Comparison of ENCODE assay signal across 8 cellular contexts in genomic region chr16:27367463-27368357, GRCh38. TPM values are rescaled to one million over a fixed set of nuclear protein-coding genes. Genes with fewer than 3 reads are reported as not detected.
DNase-seq lines count a peak whose midpoint lies in the region; ATAC-seq and TF ChIP-seq lines count a peak whose summit lies in the region.

No MANE protein-coding gene starts in this region.

- peak; percentile 65 for ATAC-seq in GM21825 (IDR thresholded peaks at IDR 0.05; ENCODE audit: unreplicated experiment)

- 31 to 43% (median 35%) methylated on average over 23 to 27 of the region's 27 CpGs for WGBS in adrenal gland, 4 donors

- H3K4me3 ChIP-seq in adrenal gland, result peak overlapping the region in 1 of 4 donors; percentile 1
- H3K4me3 ChIP-seq in left ventricle myocardium inferior, result peak overlapping the region; percentile 51

- TF ChIP-seq CTCF in adrenal gland (IDR thresholded peaks at IDR 0.05) (peak; percentile 47 to 83 (median 73)), left ventricle myocardium inferior (IDR thresholded peaks at IDR 0.05; ENCODE audit: borderline replicate concordance) (peak; percentile 91)

- peak; percentile 84 for DNase-seq in GF-D8 (lab: John Stamatoyannopoulos, UW)
- DNase-seq in Kasumi-1 (lab: John Stamatoyannopoulos, UW), result peak; percentile 44 to 56
- peak; percentile 75 to 87 (median 85) for DNase-seq in T-helper 1 cell
- DNase-seq in adrenal gland, result peak; percentile 72 to 85 (median 78)
- DNase-seq in left ventricle myocardium inferior, result peak; percentile 83
- DNase-seq in retina, result peak; percentile 35
- DNase-seq in NCI-H1930 (lab: John Stamatoyannopoulos, UW), result no peak

- H3K36me3 ChIP-seq in adrenal gland (replicated peaks in 1 of 2) (peaks cover 0 to 16% of the 10 kb centered on the region in 2 donors), left ventricle myocardium inferior (peaks cover 8% of the 10 kb centered on the region)

- H3K4me1 ChIP-seq in adrenal gland (replicated peaks in 1 of 2) (peaks cover 0 to 12% of the 10 kb centered on the region in 2 donors), left ventricle myocardium inferior (peaks cover 14% of the 10 kb centered on the region)

- TF ChIP-seq POLR2A in adrenal gland (IDR thresholded peaks at IDR 0.05), result no peak

- H3K27me3 ChIP-seq in adrenal gland (no peaks in the 10 kb centered on the region), left ventricle myocardium inferior (ENCODE audit: low read depth) (no peaks in the 10 kb centered on the region)

- H3K9me3 ChIP-seq in adrenal gland (replicated peaks in 1 of 3) (no peaks in the 10 kb centered on the region), left ventricle myocardium inferior (replicated peaks) (no peaks in the 10 kb centered on the region)

- intact Hi-C loops in adrenal gland (cut with DNase I) (loop anchor here in 1 of 2 donors (5.0 kb wide), 1 partner anchor 130 kb away; no protein-coding TSS in a partner anchor), left ventricle myocardium inferior (cut with micrococcal nuclease) (no loop called here)

- H3K27ac ChIP-seq in adrenal gland (peak overlapping the region in 4 of 5 donors; percentile 10 to 61 (median 48)), left ventricle myocardium inferior (replicated peaks) (peak overlapping the region; percentile 70)

RNA-seq across cellular contexts. Expression of gene IL21R, which starts 34.3 kb away (rescaled TPM):
- total RNA-seq in adrenal gland (1 to 10 TPM in 1 of 8 donors, under 1 TPM in 6, not detected in 1; 0.14 to 2.6 (median 0.46) TPM), left ventricle myocardium inferior (0.05 TPM)
- polyA plus RNA-seq in adrenal gland, result under 1 TPM; 0.08 to 0.55 (median 0.17) TPM

RNA-seq across cellular contexts. Expression of gene IL4R, which starts 53.9 kb away (rescaled TPM):
- total RNA-seq in adrenal gland (100 to 1,000 TPM in 3 of 8 donors, 10 to 100 TPM in 5; 32.4 to 142 (median 62.8) TPM), left ventricle myocardium inferior (12.0 TPM)
- polyA plus RNA-seq in adrenal gland, result 10 to 100 TPM; 25.6 to 46.7 (median 46.6) TPM

Comparison
In these comparisons a context has a peak if more than half of its experiments do, and no peak if none do; other contexts are left out.
1. DNase-seq: peak in GF-D8 (single experiment), Kasumi-1 (2 of 2), T-helper 1 cell (5 of 5), adrenal gland (7 of 7), left ventricle myocardium inferior (single experiment) and retina (single experiment); none in NCI-H1930 (0 of 2).